1 cellular context compared by ENCODE assay signal in genomic region chr3:65595222-65595996, GRCh38.
TF ChIP-seq lines count a peak whose summit lies in the region.

No MANE protein-coding gene starts in this region.

TF ChIP-seq in IMR-90, 13 proteins besides CTCF, POLR2A, EP300 and RAD21 (continued from another document):
- TF ChIP-seq ELK1 (IDR thresholded peaks at IDR 0.05; ENCODE audit: borderline replicate concordance, low read depth, low read length) (no peak), CEBPB (IDR thresholded peaks at IDR 0.05; ENCODE audit: low read depth, low read length) (no peak), RCOR1 (IDR thresholded peaks at IDR 0.05; ENCODE audit: insufficient replicate concordance, low read length) (no peak), MAZ (IDR thresholded peaks at IDR 0.05; ENCODE audit: borderline replicate concordance, low read depth, low read length) (no peak)
